ENCODE assay signal across 8 cellular contexts in genomic region chr10:63520463-63521388, GRCh38. TPM values are rescaled to one million over a fixed set of nuclear protein-coding genes. Genes with fewer than 3 reads are reported as not detected.
A peak's percentile ranks its signal among the peaks of the same experiment; 100 is the strongest.
DNase-seq lines count a peak whose midpoint lies in the region; ATAC-seq and TF ChIP-seq lines count a peak whose summit lies in the region.

No MANE protein-coding gene starts in this region.

- no peaks in the 10 kb centered on the region for H3K9me2 ChIP-seq in DOHH2 (replicated peaks; ENCODE audit: control insufficient read depth, low read length)

- no peaks in the 10 kb centered on the region for H3K27me3 Mint-ChIP-seq in activated naive CD8-positive, alpha-beta T cell treated with anti-CD3 and anti-CD28 coated beads for 36 hours
- no peaks in the 10 kb centered on the region for H3K27me3 Mint-ChIP-seq in progenitor cell of endocrine pancreas

- H3F3A ChIP-seq in DOHH2 (ENCODE audit: control insufficient read depth, insufficient read depth) = no peaks in the 10 kb centered on the region

- peak overlapping the region; percentile 43 for H3K27ac ChIP-seq in DOHH2 (ENCODE audit: low read depth, low read length)
- peak overlapping the region; percentile 75 for H3K27ac ChIP-seq in SJCRH30
- H3K27ac ChIP-seq in heart left ventricle = peak overlapping the region; percentile 85 to 99 (median 98)

- H3K36me3 Mint-ChIP-seq in activated naive CD8-positive, alpha-beta T cell treated with anti-CD3 and anti-CD28 coated beads for 36 hours = peaks cover 27% of the 10 kb centered on the region
- peaks cover 14% of the 10 kb centered on the region for H3K36me3 Mint-ChIP-seq in progenitor cell of endocrine pancreas (ENCODE audit: insufficient read depth)

- WGBS in heart left ventricle, 4 donors = 9 to 24% (median 16%) methylated on average over 24 to 46 of the region's 46 CpGs

- H3K27ac Mint-ChIP-seq in activated naive CD8-positive, alpha-beta T cell treated with anti-CD3 and anti-CD28 coated beads for 36 hours = peak overlapping the region; percentile 87
- H3K27ac Mint-ChIP-seq in progenitor cell of endocrine pancreas = peak overlapping the region; percentile 94

- no peak for TF ChIP-seq POLR2A in heart left ventricle (IDR thresholded peaks at IDR 0.05)

- peak overlapping the region; percentile 90 for H3K4me2 ChIP-seq in DOHH2 (ENCODE audit: low read length)

- TF ChIP-seq CTCF in DOHH2 (IDR thresholded peaks at IDR 0.05; ENCODE audit: low read depth, low read length, poor library complexity, severe bottlenecking) = no peak
- TF ChIP-seq CTCF in heart left ventricle (IDR thresholded peaks at IDR 0.05) = no peak
- no peak for TF ChIP-seq CTCF in progenitor cell of endocrine pancreas (IDR thresholded peaks at IDR 0.05; ENCODE audit: unreplicated experiment)

- H3K4me3 Mint-ChIP-seq in activated naive CD8-positive, alpha-beta T cell treated with anti-CD3 and anti-CD28 coated beads for 36 hours = peak overlapping the region; percentile 86
- peak overlapping the region; percentile 76 for H3K4me3 Mint-ChIP-seq in progenitor cell of endocrine pancreas (ENCODE audit: low read depth)

- H3K9me3 ChIP-seq in DOHH2 (ENCODE audit: control insufficient read depth, insufficient read depth, low read length) (no peaks in the 10 kb centered on the region), SJCRH30 (replicated peaks) (no peaks in the 10 kb centered on the region), heart left ventricle (peaks cover 0 to 12% (median 0%) of the 10 kb centered on the region in 12 donors)

- H4K20me1 ChIP-seq in DOHH2 (ENCODE audit: control insufficient read depth, insufficient read depth, low read depth, low read length) = no peaks in the 10 kb centered on the region

- peaks cover 95% of the 10 kb centered on the region for H3K79me2 ChIP-seq in DOHH2 (ENCODE audit: control insufficient read depth, low read length)

- intact Hi-C loops in heart left ventricle (cut with DNase I) = loop anchor here in 9 of 10 donors (2.0 to 10.0 kb wide), 15 partner anchors 52 to 313 kb away; partner anchors contain the start of gene JMJD1C (in 7 of the 9)

- H3K4me3 ChIP-seq in DOHH2 (ENCODE audit: low read length) (peak overlapping the region; percentile 94), SJCRH30 (peak overlapping the region; percentile 100), heart left ventricle (peak overlapping the region in 11 of 12 donors; percentile 21 to 91 (median 79))

- no peaks in the 10 kb centered on the region for H3K9me3 Mint-ChIP-seq in activated naive CD8-positive, alpha-beta T cell treated with anti-CD3 and anti-CD28 coated beads for 36 hours
- peaks cover 4% of the 10 kb centered on the region for H3K9me3 Mint-ChIP-seq in progenitor cell of endocrine pancreas (ENCODE audit: low read depth)

- peak; percentile 61 for ATAC-seq in GM21360 (IDR thresholded peaks at IDR 0.05; ENCODE audit: unreplicated experiment)
- ATAC-seq in heart left ventricle = peak; percentile 87 to 94 (median 92)

- H3K4me1 ChIP-seq in DOHH2 (ENCODE audit: control insufficient read depth, low read length) (peaks cover 37% of the 10 kb centered on the region), SJCRH30 (peaks cover 1% of the 10 kb centered on the region; the same call in 1 of the 2 replicates), heart left ventricle (peaks cover 4 to 73% (median 58%) of the 10 kb centered on the region in 12 donors)

- H3K27me3 ChIP-seq in DOHH2 (ENCODE audit: control insufficient read depth, low read length) = no peaks in the 10 kb centered on the region
- H3K27me3 ChIP-seq in SJCRH30 = no peaks in the 10 kb centered on the region
- H3K27me3 ChIP-seq in heart left ventricle = no peaks in the 10 kb centered on the region

- H3K36me3 ChIP-seq in DOHH2 (ENCODE audit: control insufficient read depth, low read length) (peaks cover 3% of the 10 kb centered on the region; the same call in 1 of the 2 replicates), SJCRH30 (no peaks in the 10 kb centered on the region), heart left ventricle (no peaks in the 10 kb centered on the region)

- DNase-seq in HS-5 (ENCODE audit: low read depth) = peak; percentile 69
- peak; percentile 63 to 76 for DNase-seq in SJCRH30
- DNase-seq in activated naive CD8-positive, alpha-beta T cell treated with anti-CD3 and anti-CD28 coated beads for 36 hours = peak; percentile 72
- DNase-seq in heart left ventricle = peak; percentile 77 to 87 (median 83)
- DNase-seq in progenitor cell of endocrine pancreas (ENCODE audit: low spot score, unreplicated experiment) = peak; percentile 53
- DNase-seq in AML-193 (lab: John Stamatoyannopoulos, UW) = no peak

- H3K4me1 Mint-ChIP-seq in activated naive CD8-positive, alpha-beta T cell treated with anti-CD3 and anti-CD28 coated beads for 36 hours = peaks cover 59% of the 10 kb centered on the region
- H3K4me1 Mint-ChIP-seq in progenitor cell of endocrine pancreas (ENCODE audit: low read depth) = peaks cover 32% of the 10 kb centered on the region

RNA-seq across cellular contexts. Expression of gene REEP3, which starts 0.5 kb away (rescaled TPM):
- 14.7 and 16.4 TPM in 2 replicates for total RNA-seq in SJCRH30 (2014; rRNA removed; shearing (Covaris generic))
- total RNA-seq in activated naive CD8-positive, alpha-beta T cell treated with anti-CD3 and anti-CD28 coated beads for 36 hours = 10 to 100 TPM; 17.4 to 20.7 TPM
- total RNA-seq in heart left ventricle (10 to 100 TPM; 12.5 to 48.2 (median 24.9) TPM), progenitor cell of endocrine pancreas (33.2 and 34.0 TPM in 2 replicates)
- 10 to 100 TPM in 1 of 2 donors, 1 to 10 TPM in 1; 9.1 to 21.9 TPM for polyA plus RNA-seq in heart left ventricle

RNA-seq across cellular contexts. Expression of gene JMJD1C, which starts 54.9 kb away (rescaled TPM):
- total RNA-seq in SJCRH30 (2014; rRNA removed; shearing (Covaris generic)) = 93.6 and 112 TPM in 2 replicates
- 10 to 100 TPM; 48.4 to 52.0 TPM for total RNA-seq in activated naive CD8-positive, alpha-beta T cell treated with anti-CD3 and anti-CD28 coated beads for 36 hours
- total RNA-seq in heart left ventricle (10 to 100 TPM; 27.0 to 54.6 (median 42.7) TPM), progenitor cell of endocrine pancreas (117 and 121 TPM in 2 replicates)
- 10 to 100 TPM; 20.3 to 34.1 TPM for polyA plus RNA-seq in heart left ventricle

Comparison
In these comparisons a context has a peak if more than half of its experiments do, and no peak if none do; other contexts are left out.
1. H3K27ac ChIP-seq: peak in every context shown above with its lines; median percentile 98 in heart left ventricle; 75 in SJCRH30; 43 in DOHH2.
2. DNase-seq: peak in HS-5 (single experiment), SJCRH30 (2 of 2), activated naive CD8-positive, alpha-beta T cell treated with anti-CD3 and anti-CD28 coated beads for 36 hours (single experiment), heart left ventricle (5 of 5) and progenitor cell of endocrine pancreas (single experiment); none in AML-193 (0 of 2).
3. Peak in every context shown above with its lines, with median percentiles within 50 percentile points of each other: H3K4me3 ChIP-seq.